In genomic region chr16:1787322-1788094, GRCh38 we compare ENCODE assay signal across 14 cellular contexts. TPM values are rescaled to one million over a fixed set of nuclear protein-coding genes. Genes with fewer than 3 reads are reported as not detected.
DNase-seq lines count a peak whose midpoint lies in the region; TF ChIP-seq lines count a peak whose summit lies in the region.
"Had no signal": no experiment of that assay in that cellular context is flagged by ENCODE, and none has a peak within 500 bp of the region (broad histone marks: within the 10 kb centered on the region; RNA-seq: fewer than 3 reads in every experiment).

No MANE protein-coding gene starts in this region.

- intact Hi-C loops in prostate gland (cut with DNase I): no loop called here

- H3K4me1 ChIP-seq in prostate gland (replicated peaks): peaks cover 6% of the 10 kb centered on the region

- no peaks in the 10 kb centered on the region for H3K27me3 ChIP-seq in prostate gland (replicated peaks; ENCODE audit: insufficient read depth)
- H3K27me3 ChIP-seq: upper lobe of left lung had no signal

- 90% methylated on average over 44 of the region's 44 CpGs for WGBS in prostate gland

- H3K27ac ChIP-seq in prostate gland: no peak overlapping the region
- H3K27ac ChIP-seq: upper lobe of left lung had no signal

- no peak overlapping the region for H3K4me3 ChIP-seq in prostate gland
- H3K4me3 ChIP-seq: upper lobe of left lung had no signal

- peak; percentile 45 for DNase-seq in activated CD8-positive, alpha-beta memory T cell treated with anti-CD3 and anti-CD28 coated beads, Interleukin-2, amount 50 U/mL, for 48 hours
- no peak for DNase-seq in activated CD8-positive, alpha-beta memory T cell treated with anti-CD3 and anti-CD28 coated beads, Interleukin-2, amount 50 U/mL, for 4 hours
- peak; percentile 3 for DNase-seq in prostate gland (ENCODE audit: low spot score)
- no peak for DNase-seq in amygdala (lab: John Stamatoyannopoulos, UW)
- DNase-seq: activated CD4-positive, alpha-beta T cell treated with anti-CD3 and anti-CD28 coated beads for 1 hour; GDM1; hypothalamus; naive B cell; NCI-H2107; NCI-H774; stimulated activated CD4-positive, alpha-beta T cell treated with anti-CD3 and anti-CD28 coated beads, Interleukin-2, amount 100 ng/mL, for 48 hours had no signal

- H3K36me3 ChIP-seq in prostate gland: no peaks in the 10 kb centered on the region

- TF ChIP-seq POLR2A in prostate gland (IDR thresholded peaks at IDR 0.05): no peak

- no peaks in the 10 kb centered on the region for H3K9me3 ChIP-seq in prostate gland
- H3K9me3 ChIP-seq: upper lobe of left lung had no signal

- TF ChIP-seq CTCF in prostate gland (IDR thresholded peaks at IDR 0.05): no peak

RNA-seq across cellular contexts. Expression of gene NUBP2, which starts 4.7 kb away (rescaled TPM):
- total RNA-seq in prostate gland: 100 to 1,000 TPM in 1 of 2 donors, 10 to 100 TPM in 1; 98.4 to 233 TPM

RNA-seq across cellular contexts. Expression of gene SPSB3, which starts 5.1 kb away (rescaled TPM):
- 100 to 1,000 TPM in 1 of 2 donors, 10 to 100 TPM in 1; 87.8 to 138 TPM for total RNA-seq in prostate gland

RNA-seq across cellular contexts. Expression of gene IGFALS, which starts 6.0 kb away (rescaled TPM):
- total RNA-seq in prostate gland: 1 to 10 TPM in 1 of 2 donors, under 1 TPM in 1; 0.82 to 1.9 TPM
- total RNA-seq: activated T-helper 1 cell treated with anti-CD3 and anti-CD28 coated beads, Interleukin-12 subunit alpha, Interleukin-12 subunit beta, Interleukin-2, Interleukin-4 antibody, amounts not matched to agents 30 ng/mL and 10 ng/mL and 1 ng/mL, durations not matched to agents 14 hours and 24 hours and 36 hours; dermis microvascular lymphatic vessel endothelial cell had no signal

RNA-seq across cellular contexts. Expression of gene MRPS34, which starts 14.6 kb away (rescaled TPM):
- 100 to 1,000 TPM in 1 of 2 donors, 10 to 100 TPM in 1; 97.4 to 125 TPM for total RNA-seq in prostate gland

RNA-seq across cellular contexts. Expression of gene EME2, which starts 14.9 kb away (rescaled TPM):
- total RNA-seq in prostate gland: 10 to 100 TPM; 18.3 to 53.9 TPM

Comparison
In these comparisons a context has a peak if more than half of its experiments do, and no peak if none do; other contexts are left out.
1. DNase-seq: peak in activated CD8-positive, alpha-beta memory T cell treated with anti-CD3 and anti-CD28 coated beads, Interleukin-2, amount 50 U/mL, for 48 hours (single experiment) and prostate gland (single experiment); none in activated CD8-positive, alpha-beta memory T cell treated with anti-CD3 and anti-CD28 coated beads, Interleukin-2, amount 50 U/mL, for 4 hours (single experiment) and amygdala (0 of 56).